In the genomic region with DNA sequence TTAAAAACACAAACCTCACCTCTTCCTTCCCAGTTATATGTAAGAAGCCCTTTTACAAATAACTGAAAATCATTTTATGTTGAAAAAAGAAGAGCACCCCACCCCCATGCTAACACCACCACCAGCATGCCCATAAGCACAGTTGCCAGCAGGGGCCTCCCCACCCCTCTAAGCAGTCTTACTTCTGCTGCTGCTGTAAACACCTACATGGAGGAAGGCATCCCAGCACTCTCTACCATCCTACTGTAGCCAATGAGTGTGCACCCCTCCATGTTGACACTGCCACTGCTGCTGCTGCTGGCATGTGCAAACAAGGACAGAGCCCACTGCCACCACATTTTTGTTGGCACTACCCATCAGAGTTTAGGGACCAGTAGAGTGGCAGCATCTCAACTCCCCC, we compare ENCODE assay signal across 17 cellular contexts. TPM values are rescaled to one million over a fixed set of nuclear protein-coding genes. Genes with fewer than 3 reads are reported as not detected.
DNase-seq lines count a peak whose midpoint lies in the region; ATAC-seq and TF ChIP-seq lines count a peak whose summit lies in the region.
"Had no signal": no experiment of that assay in that cellular context is flagged by ENCODE, and none has a peak within 500 bp of the region (broad histone marks: within the 10 kb centered on the region; RNA-seq: fewer than 3 reads in every experiment).

No MANE protein-coding gene starts in this region.

- CTCF ChIA-PET in A673 (lab: Charles Lee), result no interaction called here
- CTCF ChIA-PET in PC-9 (lab: Charles Lee), result no interaction called here
- CTCF ChIA-PET in activated CD4-positive, alpha-beta memory T cell treated with anti-CD3 and anti-CD28 coated beads for 36 hours (lab: Charles Lee), result no interaction called here

- H3K27ac ChIP-seq in A673 (ENCODE audit: low read depth, low read length, poor library complexity, severe bottlenecking) (no peak overlapping the region), OCI-LY3 (ENCODE audit: low read length) (no peak overlapping the region), foreskin keratinocyte (no peak overlapping the region), PC-9 (no peak overlapping the region)
- no peak overlapping the region for H3K27ac ChIP-seq in effector memory CD4-positive, alpha-beta T cell (ENCODE audit: insufficient read depth, low read length, poor library complexity, severe bottlenecking)
- H3K27ac ChIP-seq: gastroesophageal sphincter, stomach had no signal

- H3K9ac ChIP-seq in OCI-LY3 (ENCODE audit: low read length), result no peak overlapping the region
- H3K9ac ChIP-seq: SK-N-SH had no signal

- no peak overlapping the region for H3K4me3 ChIP-seq in A673 (ENCODE audit: low read depth, low read length, poor library complexity, severe bottlenecking)
- no peak overlapping the region for H3K4me3 ChIP-seq in GM12864 (ENCODE audit: low read depth, low read length)
- no peak overlapping the region for H3K4me3 ChIP-seq in OCI-LY3 (ENCODE audit: low read length)
- no peak overlapping the region for H3K4me3 ChIP-seq in effector memory CD4-positive, alpha-beta T cell (ENCODE audit: insufficient read depth, low read depth, low read length, poor library complexity, severe bottlenecking)
- no peak overlapping the region for H3K4me3 ChIP-seq in PC-9
- H3K4me3 ChIP-seq: gastroesophageal sphincter, lung, stomach had no signal

- intact Hi-C loops in A673 (cut with micrococcal nuclease; ENCODE audit: unreplicated experiment), result no loop called here
- intact Hi-C loops in PC-9 (cut with micrococcal nuclease; ENCODE audit: unreplicated experiment), result no loop called here
- intact Hi-C loops in activated CD4-positive, alpha-beta memory T cell treated with anti-CD3 and anti-CD28 coated beads for 36 hours (cut with micrococcal nuclease), result no loop called here

- H3K4me1 Mint-ChIP-seq in activated CD4-positive, alpha-beta memory T cell treated with anti-CD3 and anti-CD28 coated beads for 36 hours (ENCODE audit: low read depth), result no peaks in the 10 kb centered on the region
- H3K4me1 Mint-ChIP-seq: activated CD4-positive, alpha-beta memory T cell treated with anti-CD3 and anti-CD28 coated beads, Interleukin-2, amount 10 ng/mL, durations not matched to agents 7 days and 5 days; natural killer cell had no signal

- no peak overlapping the region for H3K27ac Mint-ChIP-seq in activated CD4-positive, alpha-beta memory T cell treated with anti-CD3 and anti-CD28 coated beads for 36 hours
- H3K27ac Mint-ChIP-seq: activated CD4-positive, alpha-beta memory T cell treated with anti-CD3 and anti-CD28 coated beads, Interleukin-2, amount 10 ng/mL, durations not matched to agents 7 days and 5 days; natural killer cell had no signal

- H3K79me2 ChIP-seq in OCI-LY3 (ENCODE audit: low read length), result no peaks in the 10 kb centered on the region
- H3K79me2 ChIP-seq in PC-9 (ENCODE audit: low read depth), result no peaks in the 10 kb centered on the region

- POLR2A ChIA-PET in A673 (lab: Charles Lee; ENCODE audit: low non-redundant PET), result no interaction called here
- POLR2A ChIA-PET in PC-9 (lab: Charles Lee; ENCODE audit: unreplicated experiment), result no interaction called here
- POLR2A ChIA-PET in activated CD4-positive, alpha-beta memory T cell treated with anti-CD3 and anti-CD28 coated beads for 36 hours (lab: Charles Lee), result no interaction called here

- no TSS peak for BruUV-seq in A673 (replicated peaks; lab: Mats Ljungman, UMichigan)
- no TSS peak for BruUV-seq in PC-9 (replicated peaks; lab: Mats Ljungman, UMichigan)

- H3K9me3 ChIP-seq in A673 (ENCODE audit: low read depth, low read length, poor library complexity, severe bottlenecking) (no peaks in the 10 kb centered on the region), OCI-LY3 (ENCODE audit: insufficient read depth, low read length) (no peaks in the 10 kb centered on the region), PC-9 (ENCODE audit: insufficient read depth, low read depth) (no peaks in the 10 kb centered on the region)
- H3K9me3 ChIP-seq in effector memory CD4-positive, alpha-beta T cell (ENCODE audit: control insufficient read depth, low read length), result no peaks in the 10 kb centered on the region
- H3K9me3 ChIP-seq: gastroesophageal sphincter, SK-N-SH had no signal

- H3K4me3 Mint-ChIP-seq in activated CD4-positive, alpha-beta memory T cell treated with anti-CD3 and anti-CD28 coated beads for 36 hours, result no peak overlapping the region
- H3K4me3 Mint-ChIP-seq: activated CD4-positive, alpha-beta memory T cell treated with anti-CD3 and anti-CD28 coated beads, Interleukin-2, amount 10 ng/mL, durations not matched to agents 7 days and 5 days; natural killer cell had no signal

- no peaks in the 10 kb centered on the region for H3K9me2 ChIP-seq in PC-9 (ENCODE audit: insufficient read depth)
- H3K9me2 ChIP-seq: SK-N-SH had no signal

- no peak overlapping the region for H2AFZ ChIP-seq in OCI-LY3 (ENCODE audit: low read depth, low read length)
- H2AFZ ChIP-seq in PC-9, result no peak overlapping the region

- ATAC-seq in foreskin keratinocyte, result peak; percentile 35
- ATAC-seq: gastroesophageal sphincter, natural killer cell had no signal

- no peak overlapping the region for H3K4me2 ChIP-seq in OCI-LY3 (ENCODE audit: low read length)
- no peak overlapping the region for H3K4me2 ChIP-seq in PC-9
- H3K4me2 ChIP-seq: SK-N-SH had no signal

- no peaks in the 10 kb centered on the region for H3K36me3 Mint-ChIP-seq in activated CD4-positive, alpha-beta memory T cell treated with anti-CD3 and anti-CD28 coated beads for 36 hours
- H3K36me3 Mint-ChIP-seq: natural killer cell had no signal

- H4K20me1 ChIP-seq in OCI-LY3 (ENCODE audit: insufficient read depth, low read length) (no peaks in the 10 kb centered on the region), PC-9 (ENCODE audit: insufficient read depth) (no peaks in the 10 kb centered on the region)

- peaks cover 8% of the 10 kb centered on the region for H3K27me3 Mint-ChIP-seq in activated CD4-positive, alpha-beta memory T cell treated with anti-CD3 and anti-CD28 coated beads for 36 hours

- H3K27me3 ChIP-seq in A673 (replicated peaks; ENCODE audit: insufficient read depth, low read depth, low read length, poor library complexity), result no peaks in the 10 kb centered on the region
- H3K27me3 ChIP-seq in OCI-LY3 (ENCODE audit: low read depth, low read length), result no peaks in the 10 kb centered on the region
- H3K27me3 ChIP-seq in foreskin keratinocyte, result peaks cover 2% of the 10 kb centered on the region
- H3K27me3 ChIP-seq in effector memory CD4-positive, alpha-beta T cell (replicated peaks; ENCODE audit: control insufficient read depth, insufficient read depth, low read length, poor library complexity, severe bottlenecking), result no peaks in the 10 kb centered on the region
- no peaks in the 10 kb centered on the region for H3K27me3 ChIP-seq in PC-9 (ENCODE audit: insufficient read depth, low read depth)
- H3K27me3 ChIP-seq: gastroesophageal sphincter, stomach had no signal

- H3K4me1 ChIP-seq in A673 (ENCODE audit: insufficient read depth, low read length, poor library complexity, severe bottlenecking) (no peaks in the 10 kb centered on the region), OCI-LY3 (ENCODE audit: low read length) (no peaks in the 10 kb centered on the region), foreskin keratinocyte (no peaks in the 10 kb centered on the region), PC-9 (replicated peaks; ENCODE audit: insufficient read depth) (no peaks in the 10 kb centered on the region)
- no peaks in the 10 kb centered on the region for H3K4me1 ChIP-seq in effector memory CD4-positive, alpha-beta T cell (ENCODE audit: control insufficient read depth, insufficient read depth, low read length, poor library complexity, severe bottlenecking)
- H3K4me1 ChIP-seq: gastroesophageal sphincter, stomach had no signal

- peaks cover 4% of the 10 kb centered on the region for H3K9me3 Mint-ChIP-seq in activated CD4-positive, alpha-beta memory T cell treated with anti-CD3 and anti-CD28 coated beads for 36 hours
- H3K9me3 Mint-ChIP-seq: activated CD4-positive, alpha-beta memory T cell treated with anti-CD3 and anti-CD28 coated beads, Interleukin-2, amount 10 ng/mL, durations not matched to agents 7 days and 5 days had no signal

- TF ChIP-seq CTCF in A673 (conservative IDR thresholded peaks at IDR 0.05; ENCODE audit: low read depth, low read length), result 0 out of 2 replicates have a peak, but pooled peaks have one; percentile 15
- TF ChIP-seq CTCF in GM12864 (IDR thresholded peaks at IDR 0.05; ENCODE audit: low read depth, low read length, missing control alignments), result peak; percentile 1
- TF ChIP-seq CTCF in OCI-LY3 (IDR thresholded peaks at IDR 0.05; ENCODE audit: low read depth, low read length), result peak; percentile 36
- peak; percentile 26 for TF ChIP-seq CTCF in foreskin keratinocyte (conservative IDR thresholded peaks at IDR 0.05)
- TF ChIP-seq CTCF in PC-9 (conservative IDR thresholded peaks at IDR 0.05), result no peak

- H3F3A ChIP-seq in PC-9 (ENCODE audit: insufficient read depth, low read depth), result no peaks in the 10 kb centered on the region

- H3K36me3 ChIP-seq in A673 (ENCODE audit: insufficient read depth, low read length, poor library complexity, severe bottlenecking) (no peaks in the 10 kb centered on the region), OCI-LY3 (replicated peaks; ENCODE audit: low read depth, low read length) (no peaks in the 10 kb centered on the region), PC-9 (ENCODE audit: low read depth) (no peaks in the 10 kb centered on the region)
- no peaks in the 10 kb centered on the region for H3K36me3 ChIP-seq in effector memory CD4-positive, alpha-beta T cell (ENCODE audit: control insufficient read depth, insufficient read depth, low read length)
- H3K36me3 ChIP-seq: gastroesophageal sphincter, stomach had no signal

- DNase-seq in A673 (ENCODE audit: low spot score) (no peak), GM12864 (ENCODE audit: low read depth) (no peak), foreskin keratinocyte (no peak), PC-9 (no peak)
- DNase-seq in effector memory CD4-positive, alpha-beta T cell, result no peak
- DNase-seq in activated CD4-positive, alpha-beta T cell treated with anti-CD3 and anti-CD28 coated beads, Interleukin-2, amount 50 U/mL, for 4 hours, result no peak
- DNase-seq in activated CD4-positive, alpha-beta memory T cell treated with anti-CD3 and anti-CD28 coated beads for 36 hours, result no peak
- DNase-seq: activated CD4-positive, alpha-beta memory T cell treated with anti-CD3 and anti-CD28 coated beads, Interleukin-2, amount 10 ng/mL, durations not matched to agents 7 days and 5 days; activated T-cell treated with anti-CD3 and anti-CD28 coated beads, Interleukin-2, amount 50 U/mL, for 48 hours; caudate nucleus; natural killer cell; NCI-H2171; SK-N-SH; stomach had no signal

RNA-seq across cellular contexts. Expression of a gene that starts 49.6 kb away (rescaled TPM):
- total RNA-seq in A673 (2021) (42.5 and 45.1 TPM in 2 replicates), foreskin keratinocyte (19.2 and 20.8 TPM in 2 replicates), PC-9 (2021) (20.6 and 29.0 TPM in 2 replicates)
- polyA plus RNA-seq in foreskin keratinocyte, result 2.0 and 2.6 TPM in 2 replicates
- 10 to 100 TPM; 25.5 to 27.9 TPM for total RNA-seq in activated CD4-positive, alpha-beta memory T cell treated with anti-CD3 and anti-CD28 coated beads for 36 hours
